In genomic region chr12:111135293-111135832, GRCh38 we compare ENCODE assay signal across 35 cellular contexts.
"Had no signal": no experiment of that assay in that cellular context is flagged by ENCODE, and none has a peak within 500 bp of the region (broad histone marks: within the 10 kb centered on the region; RNA-seq: fewer than 3 reads in every experiment).

No MANE protein-coding gene starts in this region.

- DNase-seq: Karpas-422, Kasumi-1, MG63, MM.1S, MV-4-11, NCI-H1048, NCI-H1092, NCI-H1092 treated with DMSO at 0.1 percent for 48 hours, NCI-H1105, NCI-H1105 treated with DMSO at 0.1 percent for 48 hours, NCI-H1417, NCI-H1417 treated with DMSO at 0.1 percent for 48 hours, NCI-H1436, NCI-H1436 treated with DMSO at 0.1 percent for 48 hours, NCI-H146, NCI-H1694, NCI-H187, NCI-H187 treated with DMSO at 0.1 percent for 48 hours, NCI-H1930, NCI-H2029, NCI-H2029 treated with DMSO at 0.1 percent for 48 hours, NCI-H2081, NCI-H2081 treated with DMSO at 0.1 percent for 48 hours, NCI-H2107, NCI-H2171, NCI-H2171 treated with DMSO at 0.1 percent for 48 hours, NCI-H2227 treated with DMSO at 0.1 percent for 48 hours, NCI-H226, NCI-H345, NCI-H446, NCI-H446 treated with DMSO at 0.1 percent for 48 hours, NCI-H510A, NCI-H510A treated with DMSO at 0.1 percent for 48 hours, NCI-H524, NCI-H524 treated with DMSO at 0.1 percent for 48 hours had no signal

- H3K4me3 ChIP-seq: MG63 had no signal

- H3K9me3 ChIP-seq: MG63 had no signal

- H3K36me3 ChIP-seq: MG63 had no signal
